ENCODE assay signal across 19 cellular contexts in the genomic region with DNA sequence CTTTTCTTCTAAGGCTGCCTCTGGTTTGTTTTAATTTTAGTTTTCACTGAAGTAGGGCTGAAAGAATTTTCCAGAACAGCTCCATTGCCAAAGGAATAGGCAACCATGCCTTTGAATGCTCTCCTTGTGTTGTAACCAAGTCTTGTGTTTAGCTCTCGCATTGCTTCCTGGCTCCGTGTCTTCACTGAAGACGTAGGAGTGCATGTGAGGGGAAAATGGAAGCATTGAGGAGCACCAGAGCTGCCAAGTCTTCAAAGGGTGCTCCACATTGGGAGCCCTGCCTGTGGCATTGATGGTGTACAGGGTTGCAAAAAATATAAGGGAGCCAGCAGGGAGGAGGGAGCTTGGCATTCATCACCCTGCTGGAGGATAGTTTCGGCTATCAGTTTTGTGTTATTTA.
"Had no signal": no experiment of that assay in that cellular context is flagged by ENCODE, and none has a peak within 500 bp of the region (broad histone marks: within the 10 kb centered on the region; RNA-seq: fewer than 3 reads in every experiment).

No MANE protein-coding gene starts in this region.

- H3K36me3 ChIP-seq: neutrophil, right lobe of liver, spleen had no signal

- DNase-seq: activated CD4-positive, alpha-beta T cell treated with anti-CD3 and anti-CD28 coated beads for 36 hours; activated CD8-positive, alpha-beta memory T cell treated with anti-CD3 and anti-CD28 coated beads, Interleukin-2, amount 50 U/mL, for 48 hours; activated CD8-positive, alpha-beta T cell treated with anti-CD3 and anti-CD28 coated beads, Interleukin-2, amount 10 ng/mL, durations not matched to agents 7 days and 5 days; activated naive CD4-positive, alpha-beta T cell; endodermal cell; erythroblast; immature natural killer cell; naive B cell; right lobe of liver; spleen; stimulated activated CD4-positive, alpha-beta T cell treated with anti-CD3 and anti-CD28 coated beads, Interleukin-1b, Interleukin-23, amount 100 ng/mL, for 48 hours; T-cell; T1000; testis had no signal

- ATAC-seq: activated CD8-positive, alpha-beta T cell treated with anti-CD3 and anti-CD28 coated beads, Interleukin-2, amount 10 ng/mL, durations not matched to agents 7 days and 5 days; left lobe of liver; right lobe of liver; stimulated activated memory B cell treated with anti-CD40 and anti-IgM and Interleukin-4, amounts not matched to agents 10 μg/mL and 1 μg/mL and 100 μg/mL, for 72 hours; T-cell had no signal

- H3K4me3 ChIP-seq: right lobe of liver, SK-N-MC, spleen, testis had no signal

- H3K27me3 ChIP-seq: right lobe of liver, spleen, testis had no signal

- H3K9me3 ChIP-seq: neutrophil, right lobe of liver, spleen, testis had no signal

- H3K27ac ChIP-seq: neutrophil, right lobe of liver, SK-N-MC, spleen, testis, VCaP had no signal

- H3K4me1 ChIP-seq: right lobe of liver, spleen, testis had no signal
